8 cellular contexts compared by ENCODE assay signal in genomic region chr7:51316262-51316665, GRCh38. TPM values are rescaled to one million over a fixed set of nuclear protein-coding genes. Genes with fewer than 3 reads are reported as not detected.
DNase-seq lines count a peak whose midpoint lies in the region; ATAC-seq, FAIRE-seq and TF ChIP-seq lines count a peak whose summit lies in the region.

No MANE protein-coding gene starts in this region.

- no peak for FAIRE-seq in RCC 7860 (lab: Jason Lieb, UNC)

- no peaks in the 10 kb centered on the region for H3K36me3 Mint-ChIP-seq in central memory CD8-positive, alpha-beta T cell (ENCODE audit: insufficient read depth)
- no peaks in the 10 kb centered on the region for H3K36me3 Mint-ChIP-seq in activated naive CD4-positive, alpha-beta T cell treated with anti-CD3 and anti-CD28 coated beads, Interleukin-2, amount 10 ng/mL, durations not matched to agents 7 days and 5 days

- H3K9me3 Mint-ChIP-seq in central memory CD8-positive, alpha-beta T cell: no peaks in the 10 kb centered on the region
- H3K9me3 Mint-ChIP-seq in activated naive CD4-positive, alpha-beta T cell treated with anti-CD3 and anti-CD28 coated beads, Interleukin-2, amount 10 ng/mL, durations not matched to agents 7 days and 5 days: no peaks in the 10 kb centered on the region

- TF ChIP-seq CTCF in mucosa of descending colon (IDR thresholded peaks at IDR 0.05): peak; percentile 24

- no peak overlapping the region for H3K27ac Mint-ChIP-seq in central memory CD8-positive, alpha-beta T cell (ENCODE audit: low read depth)
- no peak overlapping the region for H3K27ac Mint-ChIP-seq in activated naive CD4-positive, alpha-beta T cell treated with anti-CD3 and anti-CD28 coated beads, Interleukin-2, amount 10 ng/mL, durations not matched to agents 7 days and 5 days

- no peaks in the 10 kb centered on the region for H3K9me3 ChIP-seq in mucosa of descending colon

- H3K36me3 ChIP-seq in mucosa of descending colon (ENCODE audit: low read depth): no peaks in the 10 kb centered on the region

- no peaks in the 10 kb centered on the region for H3K4me1 Mint-ChIP-seq in central memory CD8-positive, alpha-beta T cell
- H3K4me1 Mint-ChIP-seq in activated naive CD4-positive, alpha-beta T cell treated with anti-CD3 and anti-CD28 coated beads, Interleukin-2, amount 10 ng/mL, durations not matched to agents 7 days and 5 days: peaks cover 8% of the 10 kb centered on the region

- ATAC-seq in central memory CD8-positive, alpha-beta T cell (replicated peaks; ENCODE audit: extremely low read depth, poor library complexity, severe bottlenecking): peak; percentile 37
- ATAC-seq in mucosa of descending colon: peak; percentile 72

- intact Hi-C loops in mucosa of descending colon (cut with DNase I, micrococcal nuclease): no loop called here

- no peak overlapping the region for H3K4me3 Mint-ChIP-seq in central memory CD8-positive, alpha-beta T cell
- H3K4me3 Mint-ChIP-seq in activated naive CD4-positive, alpha-beta T cell treated with anti-CD3 and anti-CD28 coated beads, Interleukin-2, amount 10 ng/mL, durations not matched to agents 7 days and 5 days: no peak overlapping the region

- peaks cover 51% of the 10 kb centered on the region for H3K27me3 Mint-ChIP-seq in central memory CD8-positive, alpha-beta T cell
- peaks cover 57% of the 10 kb centered on the region for H3K27me3 Mint-ChIP-seq in activated naive CD4-positive, alpha-beta T cell treated with anti-CD3 and anti-CD28 coated beads, Interleukin-2, amount 10 ng/mL, durations not matched to agents 7 days and 5 days

- peak overlapping the region; percentile 44 for H3K4me3 ChIP-seq in mucosa of descending colon

- peaks cover 23% of the 10 kb centered on the region for H3K4me1 ChIP-seq in mucosa of descending colon (ENCODE audit: low read depth)

- CTCF ChIA-PET in activated naive CD4-positive, alpha-beta T cell treated with anti-CD3 and anti-CD28 coated beads, Interleukin-2, amount 10 ng/mL, durations not matched to agents 7 days and 5 days (lab: Charles Lee): no interaction called here

- peak; percentile 77 for DNase-seq in 8988T
- DNase-seq in HuH-7 (ENCODE audit: low spot score): peak; percentile 66
- no peak for DNase-seq in central memory CD8-positive, alpha-beta T cell (ENCODE audit: low spot score in 2 of 2)
- DNase-seq in mucosa of descending colon: peak; percentile 59 to 75 (median 73)
- no peak for DNase-seq in H4 (ENCODE audit: low spot score)
- no peak for DNase-seq in RCC 7860 (ENCODE audit: low spot score)
- DNase-seq in activated naive CD4-positive, alpha-beta T cell treated with anti-CD3 and anti-CD28 coated beads, Interleukin-2, amount 10 ng/mL, durations not matched to agents 7 days and 5 days: no peak
- no peak for DNase-seq in retina

RNA-seq across cellular contexts. Expression of gene COBL, which starts 0.3 kb away (rescaled TPM):
- total RNA-seq in mucosa of descending colon: 10 to 100 TPM; 48.6 to 91.8 (median 56.6) TPM
- total RNA-seq in H4 (2014; rRNA removed; shearing (Covaris generic)): 0.21 and 0.81 TPM in 2 replicates

Comparison
In these comparisons a context has a peak if more than half of its experiments do, and no peak if none do; other contexts are left out.
1. DNase-seq: peak in 8988T (single experiment), HuH-7 (single experiment) and mucosa of descending colon (3 of 3); none in central memory CD8-positive, alpha-beta T cell (0 of 2), H4 (single experiment), RCC 7860 (single experiment), activated naive CD4-positive, alpha-beta T cell treated with anti-CD3 and anti-CD28 coated beads, Interleukin-2, amount 10 ng/mL, durations not matched to agents 7 days and 5 days (single experiment) and retina (single experiment).
2. RNA of gene COBL, which starts 0.3 kb away (total RNA-seq): 48.6 to 91.8 TPM in mucosa of descending colon; 0.21 to 0.81 TPM in H4; every median in the first group is over 10 times any median in the second.